ENCODE assay signal across 10 cellular contexts in genomic region chr1:59672851-59673574, GRCh38.
A peak's percentile ranks its signal among the peaks of the same experiment; 100 is the strongest.
DNase-seq lines count a peak whose midpoint lies in the region; ATAC-seq, FAIRE-seq and TF ChIP-seq lines count a peak whose summit lies in the region.
"Had no signal": no experiment of that assay in that cellular context is flagged by ENCODE, and none has a peak within 500 bp of the region (broad histone marks: within the 10 kb centered on the region; RNA-seq: fewer than 3 reads in every experiment).

No MANE protein-coding gene starts in this region.

- no peak overlapping the region for H3K4me3 Mint-ChIP-seq in activated naive CD8-positive, alpha-beta T cell treated with anti-CD3 and anti-CD28 coated beads, Interleukin-2, amount 50 U/mL, for 24 hours
- no peak overlapping the region for H3K4me3 Mint-ChIP-seq in activated naive CD8-positive, alpha-beta T cell treated with anti-CD3 and anti-CD28 coated beads for 36 hours
- H3K4me3 Mint-ChIP-seq in activated CD8-positive, alpha-beta memory T cell treated with anti-CD3 and anti-CD28 coated beads, Interleukin-2, amount 10 ng/mL, durations not matched to agents 7 days and 5 days = no peak overlapping the region

- no peak overlapping the region for H3K23ac ChIP-seq in mesendoderm (ENCODE audit: low read length)

- H3K9me3 ChIP-seq in uterus = no peaks in the 10 kb centered on the region

- TF ChIP-seq POLR2A in uterus (IDR thresholded peaks at IDR 0.05) = no peak
- no peak for TF ChIP-seq POLR2A in GM18505 (IDR thresholded peaks at IDR 0.05; ENCODE audit: borderline replicate concordance, extremely low read depth, insufficient read depth, insufficient read length)

- no peak for DNase-seq in activated naive CD8-positive, alpha-beta T cell treated with anti-CD3 and anti-CD28 coated beads, Interleukin-2, amount 50 U/mL, for 24 hours
- no peak for DNase-seq in activated naive CD8-positive, alpha-beta T cell treated with anti-CD3 and anti-CD28 coated beads for 36 hours
- DNase-seq in bronchial epithelial cell (ENCODE audit: low read depth) (peak; percentile 95), mesendoderm (peak; percentile 95), uterus (no peak), GOT3 (lab: John Stamatoyannopoulos, UW) (no peak)
- DNase-seq in activated CD8-positive, alpha-beta memory T cell treated with anti-CD3 and anti-CD28 coated beads, Interleukin-2, amount 10 ng/mL, durations not matched to agents 7 days and 5 days = no peak
- DNase-seq: activated gamma-delta T cell treated with Interleukin-2 at 50 U/mL for 16 hours, SHP77 had no signal

- H3K9ac ChIP-seq in mesendoderm (ENCODE audit: low read length) = no peak overlapping the region

- H3K4me2 ChIP-seq in mesendoderm (ENCODE audit: low read length) = no peak overlapping the region

- H3K4ac ChIP-seq in mesendoderm (ENCODE audit: low read depth, low read length) = no peak overlapping the region

- H3K27me3 ChIP-seq in bronchial epithelial cell (ENCODE audit: control insufficient read depth, insufficient read depth, low read length) (no peaks in the 10 kb centered on the region), mesendoderm (ENCODE audit: insufficient read depth, low read length, poor library complexity) (no peaks in the 10 kb centered on the region), uterus (no peaks in the 10 kb centered on the region)

- H3K18ac ChIP-seq in mesendoderm (ENCODE audit: low read length) = no peak overlapping the region

- H3K36me3 Mint-ChIP-seq in activated naive CD8-positive, alpha-beta T cell treated with anti-CD3 and anti-CD28 coated beads, Interleukin-2, amount 50 U/mL, for 24 hours (ENCODE audit: low read depth) = no peaks in the 10 kb centered on the region
- H3K36me3 Mint-ChIP-seq in activated naive CD8-positive, alpha-beta T cell treated with anti-CD3 and anti-CD28 coated beads for 36 hours = no peaks in the 10 kb centered on the region
- H3K36me3 Mint-ChIP-seq in activated CD8-positive, alpha-beta memory T cell treated with anti-CD3 and anti-CD28 coated beads, Interleukin-2, amount 10 ng/mL, durations not matched to agents 7 days and 5 days = no peaks in the 10 kb centered on the region

- H3K4me1 Mint-ChIP-seq in activated naive CD8-positive, alpha-beta T cell treated with anti-CD3 and anti-CD28 coated beads, Interleukin-2, amount 50 U/mL, for 24 hours = peaks cover 13% of the 10 kb centered on the region
- peaks cover 3% of the 10 kb centered on the region for H3K4me1 Mint-ChIP-seq in activated naive CD8-positive, alpha-beta T cell treated with anti-CD3 and anti-CD28 coated beads for 36 hours
- H3K4me1 Mint-ChIP-seq in activated CD8-positive, alpha-beta memory T cell treated with anti-CD3 and anti-CD28 coated beads, Interleukin-2, amount 10 ng/mL, durations not matched to agents 7 days and 5 days = no peaks in the 10 kb centered on the region

- H3K9me3 Mint-ChIP-seq in activated naive CD8-positive, alpha-beta T cell treated with anti-CD3 and anti-CD28 coated beads, Interleukin-2, amount 50 U/mL, for 24 hours = no peaks in the 10 kb centered on the region
- H3K9me3 Mint-ChIP-seq in activated naive CD8-positive, alpha-beta T cell treated with anti-CD3 and anti-CD28 coated beads for 36 hours = no peaks in the 10 kb centered on the region
- H3K9me3 Mint-ChIP-seq in activated CD8-positive, alpha-beta memory T cell treated with anti-CD3 and anti-CD28 coated beads, Interleukin-2, amount 10 ng/mL, durations not matched to agents 7 days and 5 days (ENCODE audit: low read depth) = no peaks in the 10 kb centered on the region

- no peak overlapping the region for H2AK5ac ChIP-seq in mesendoderm (ENCODE audit: low read length)

- no CpG with 5 or more reads among the region's 7 CpGs for WGBS in mesendoderm (ENCODE audit: extremely low coverage, insufficient coverage, low lambda C conversion rate)

- CTCF ChIA-PET in activated CD8-positive, alpha-beta memory T cell treated with anti-CD3 and anti-CD28 coated beads, Interleukin-2, amount 10 ng/mL, durations not matched to agents 7 days and 5 days (lab: Charles Lee) = no interaction called here

- H3K27ac ChIP-seq in mesendoderm (ENCODE audit: low read depth, low read length) = peak overlapping the region; percentile 14
- H3K27ac ChIP-seq in uterus = peak overlapping the region; percentile 84 to 90

- no peak for TF ChIP-seq CTCF in bronchial epithelial cell (IDR thresholded peaks at IDR 0.05; ENCODE audit: insufficient read depth, low read length, severe bottlenecking)
- no peak for TF ChIP-seq CTCF in uterus (IDR thresholded peaks at IDR 0.05)

- no peak overlapping the region for H4K5ac ChIP-seq in mesendoderm (ENCODE audit: low read length)

- H2BK120ac ChIP-seq in mesendoderm (ENCODE audit: low read depth, low read length) = no peak overlapping the region

- H3K27ac Mint-ChIP-seq in activated naive CD8-positive, alpha-beta T cell treated with anti-CD3 and anti-CD28 coated beads, Interleukin-2, amount 50 U/mL, for 24 hours = no peak overlapping the region
- H3K27ac Mint-ChIP-seq in activated naive CD8-positive, alpha-beta T cell treated with anti-CD3 and anti-CD28 coated beads for 36 hours = no peak overlapping the region
- no peak overlapping the region for H3K27ac Mint-ChIP-seq in activated CD8-positive, alpha-beta memory T cell treated with anti-CD3 and anti-CD28 coated beads, Interleukin-2, amount 10 ng/mL, durations not matched to agents 7 days and 5 days

- H3K27me3 Mint-ChIP-seq in activated naive CD8-positive, alpha-beta T cell treated with anti-CD3 and anti-CD28 coated beads, Interleukin-2, amount 50 U/mL, for 24 hours = no peaks in the 10 kb centered on the region
- no peaks in the 10 kb centered on the region for H3K27me3 Mint-ChIP-seq in activated naive CD8-positive, alpha-beta T cell treated with anti-CD3 and anti-CD28 coated beads for 36 hours
- no peaks in the 10 kb centered on the region for H3K27me3 Mint-ChIP-seq in activated CD8-positive, alpha-beta memory T cell treated with anti-CD3 and anti-CD28 coated beads, Interleukin-2, amount 10 ng/mL, durations not matched to agents 7 days and 5 days

- peak; percentile 73 for ATAC-seq in activated naive CD8-positive, alpha-beta T cell treated with anti-CD3 and anti-CD28 coated beads, Interleukin-2, amount 50 U/mL, for 24 hours
- ATAC-seq in activated CD8-positive, alpha-beta memory T cell treated with anti-CD3 and anti-CD28 coated beads, Interleukin-2, amount 10 ng/mL, durations not matched to agents 7 days and 5 days = no peak
- no peak for ATAC-seq in GM18505 (IDR thresholded peaks at IDR 0.05; ENCODE audit: unreplicated experiment)

- H3K79me2 ChIP-seq in mesendoderm (ENCODE audit: control insufficient read depth, insufficient read depth, low read length) = no peaks in the 10 kb centered on the region

- no peak overlapping the region for H4K8ac ChIP-seq in mesendoderm (ENCODE audit: low read depth, low read length)

- no peak for FAIRE-seq in bronchial epithelial cell (lab: Jason Lieb, UNC)

- peak overlapping the region; percentile 32 for H2BK5ac ChIP-seq in mesendoderm (ENCODE audit: low read length)

- peak overlapping the region; percentile 10 for H3K56ac ChIP-seq in mesendoderm (ENCODE audit: low read length)

- H3K4me3 ChIP-seq in bronchial epithelial cell (ENCODE audit: low read depth, low read length) (no peak overlapping the region), mesendoderm (ENCODE audit: low read length) (no peak overlapping the region), uterus (no peak overlapping the region)

- H3K79me1 ChIP-seq in mesendoderm (ENCODE audit: low read length) = no peaks in the 10 kb centered on the region

- H3K4me1 ChIP-seq in mesendoderm (ENCODE audit: control insufficient read depth, low read depth, low read length) = peaks cover 18% of the 10 kb centered on the region
- peaks cover 6 to 8% of the 10 kb centered on the region in 2 donors for H3K4me1 ChIP-seq in uterus

- H2BK15ac ChIP-seq in mesendoderm (replicated peaks; ENCODE audit: low read depth) = no peak overlapping the region

- H3K36me3 ChIP-seq in bronchial epithelial cell (ENCODE audit: control insufficient read depth, insufficient read depth, low read length) = no peaks in the 10 kb centered on the region
- H3K36me3 ChIP-seq in mesendoderm (ENCODE audit: control insufficient read depth, insufficient read depth, low read length) = no peaks in the 10 kb centered on the region
- H3K36me3 ChIP-seq in uterus = no peaks in the 10 kb centered on the region

- intact Hi-C loops in uterus (cut with DNase I; ENCODE audit: low total_unique reads) = no loop called here

Comparison
In these comparisons a context has a peak if more than half of its experiments do, and no peak if none do; other contexts are left out.
1. DNase-seq: peak in bronchial epithelial cell (single experiment) and mesendoderm (single experiment); none in activated naive CD8-positive, alpha-beta T cell treated with anti-CD3 and anti-CD28 coated beads, Interleukin-2, amount 50 U/mL, for 24 hours (single experiment), activated naive CD8-positive, alpha-beta T cell treated with anti-CD3 and anti-CD28 coated beads for 36 hours (single experiment), uterus (0 of 2), activated CD8-positive, alpha-beta memory T cell treated with anti-CD3 and anti-CD28 coated beads, Interleukin-2, amount 10 ng/mL, durations not matched to agents 7 days and 5 days (single experiment) and GOT3 (single experiment).